Comparison of ENCODE assay signal across 32 cellular contexts in genomic region chr21:42479582-42479981, GRCh38. TPM values are rescaled to one million over a fixed set of nuclear protein-coding genes. Genes with fewer than 3 reads are reported as not detected.
"Had no signal": no experiment of that assay in that cellular context is flagged by ENCODE, and none has a peak within 500 bp of the region (broad histone marks: within the 10 kb centered on the region; RNA-seq: fewer than 3 reads in every experiment).

No MANE protein-coding gene starts in this region.

- H3K4me3 Mint-ChIP-seq: dendritic cell treated with granulocyte-macrophage colony-stimulating factor and Interleukin-4, amounts not matched to agents 40 ng/mL and 50 ng/mL, for 4 days; endodermal cell; memory B cell; mesothelial cell of epicardium; naive B cell; natural killer cell treated with Interleukin-12 subunit alpha and Interleukin-12 subunit beta and Interleukin-15 and Interleukin-18, amount 100 ng/mL, for 72 hours; neural crest cell; stimulated activated naive CD8-positive, alpha-beta T cell treated with anti-CD3 and anti-CD28 coated beads, Interleukin-15, amount 100 ng/mL, for 72 hours had no signal

- H3K9me3 ChIP-seq: gastroesophageal sphincter, heart right ventricle, mucosa of descending colon, neutrophil, right atrium auricular region, thyroid gland had no signal

- H3K36me3 Mint-ChIP-seq: memory B cell; mesothelial cell of epicardium; naive B cell; natural killer cell treated with Interleukin-12 subunit alpha and Interleukin-12 subunit beta and Interleukin-15 and Interleukin-18, amount 100 ng/mL, for 72 hours had no signal

- H3K4me3 ChIP-seq: gastroesophageal sphincter, heart right ventricle, lung, mucosa of descending colon, right atrium auricular region, smooth muscle cell, thyroid gland had no signal

- H3K4me1 Mint-ChIP-seq: stimulated activated naive CD8-positive, alpha-beta T cell treated with anti-CD3 and anti-CD28 coated beads, Interleukin-15, amount 100 ng/mL, for 72 hours had no signal

- H3K4me1 ChIP-seq: gastroesophageal sphincter, heart right ventricle, parathyroid adenoma, right atrium auricular region, thyroid gland had no signal

- H3K27ac ChIP-seq: epithelial cell of prostate, gastroesophageal sphincter, heart right ventricle, neutrophil, parathyroid adenoma, right atrium auricular region, thyroid gland had no signal

- DNase-seq: effector CD8-positive, alpha-beta T cell; endodermal cell; foreskin fibroblast; heart right ventricle; hippocampal formation; kidney glomerular epithelial cell; mucosa of descending colon; naive B cell; stimulated activated CD4-positive, alpha-beta T cell treated with anti-CD3 and anti-CD28 coated beads, Interleukin-12 subunit alpha, Interleukin-12 subunit beta, amount 100 ng/mL, for 4 hours; stimulated activated CD4-positive, alpha-beta T cell treated with anti-CD3 and anti-CD28 coated beads, Interleukin-1b, Interleukin-23, amount 100 ng/mL, for 48 hours; stimulated activated CD4-positive, alpha-beta T cell treated with anti-CD3 and anti-CD28 coated beads, Interleukin-4, amount 100 ng/mL, for 1 hour; stimulated activated CD8-positive, alpha-beta memory T cell treated with anti-CD3 and anti-CD28 coated beads, Interleukin-4, amount 100 ng/mL, for 48 hours; stimulated activated naive CD4-positive, alpha-beta T cell; thyroid gland; trophoblast cell had no signal

- H3K27ac Mint-ChIP-seq: dendritic cell treated with granulocyte-macrophage colony-stimulating factor and Interleukin-4, amounts not matched to agents 40 ng/mL and 50 ng/mL, for 4 days; endodermal cell; memory B cell; mesothelial cell of epicardium; natural killer cell treated with Interleukin-12 subunit alpha and Interleukin-12 subunit beta and Interleukin-15 and Interleukin-18, amount 100 ng/mL, for 72 hours; stimulated activated naive CD8-positive, alpha-beta T cell treated with anti-CD3 and anti-CD28 coated beads, Interleukin-15, amount 100 ng/mL, for 72 hours had no signal

- ATAC-seq: esophagus mucosa; gastroesophageal sphincter; heart right ventricle; left lobe of liver; mucosa of descending colon; natural killer cell treated with Interleukin-12 subunit alpha and Interleukin-12 subunit beta and Interleukin-15 and Interleukin-18, amount 100 ng/mL, for 72 hours; sciatic nerve; stimulated activated naive CD8-positive, alpha-beta T cell treated with anti-CD3 and anti-CD28 coated beads, Interleukin-15, amount 100 ng/mL, for 72 hours had no signal

- H3K9me3 Mint-ChIP-seq: dendritic cell treated with granulocyte-macrophage colony-stimulating factor and Interleukin-4, amounts not matched to agents 40 ng/mL and 50 ng/mL, for 4 days; memory B cell; mesothelial cell of epicardium; naive B cell; natural killer cell treated with Interleukin-12 subunit alpha and Interleukin-12 subunit beta and Interleukin-15 and Interleukin-18, amount 100 ng/mL, for 72 hours; stimulated activated naive CD8-positive, alpha-beta T cell treated with anti-CD3 and anti-CD28 coated beads, Interleukin-15, amount 100 ng/mL, for 72 hours had no signal

- H3K27me3 ChIP-seq: neutrophil, right atrium auricular region, thyroid gland had no signal

- H3K36me3 ChIP-seq: gastroesophageal sphincter, heart right ventricle, neutrophil, right atrium auricular region, thyroid gland had no signal

- H3K27me3 Mint-ChIP-seq: dendritic cell treated with granulocyte-macrophage colony-stimulating factor and Interleukin-4, amounts not matched to agents 40 ng/mL and 50 ng/mL, for 4 days; progenitor cell of endocrine pancreas; stimulated activated naive CD8-positive, alpha-beta T cell treated with anti-CD3 and anti-CD28 coated beads, Interleukin-15, amount 100 ng/mL, for 72 hours had no signal

RNA-seq across cellular contexts. Expression of gene RSPH1, which starts 16.4 kb away (rescaled TPM):
- total RNA-seq: right atrium auricular region, smooth muscle cell had no signal
